Comparison of ENCODE assay signal across 2 cellular contexts in genomic region chr13:45432737-45433380, GRCh38.
TF ChIP-seq lines count a peak whose summit lies in the region.

No MANE protein-coding gene starts in this region.

TF ChIP-seq in K562, 482 proteins besides CTCF, POLR2A, EP300 and RAD21 (continued from another document and continues in another):
- TF ChIP-seq MITF (IDR thresholded peaks at IDR 0.05) = no peak
- TF ChIP-seq ZNF561 (CRISPR knock-in tag; conservative IDR thresholded peaks at IDR 0.05) = no peak
- TF ChIP-seq HDAC1 (IDR thresholded peaks at IDR 0.05) = no peak
- no peak for TF ChIP-seq AFF4 (CRISPR knock-in tag; IDR thresholded peaks at IDR 0.05)
- TF ChIP-seq NR2F6 (CRISPR knock-in tag; IDR thresholded peaks at IDR 0.05) = no peak
- no peak for TF ChIP-seq ARID4B (CRISPR knock-in tag; IDR thresholded peaks at IDR 0.05)
- no peak for TF ChIP-seq SUPT5H (IDR thresholded peaks at IDR 0.05)
- TF ChIP-seq NCOA6 (IDR thresholded peaks at IDR 0.05) = no peak
- no peak for TF ChIP-seq ZFP30 (CRISPR knock-in tag; IDR thresholded peaks at IDR 0.05; ENCODE audit: borderline replicate concordance)
- no peak for TF ChIP-seq CBX3 (IDR thresholded peaks at IDR 0.05; ENCODE audit: borderline replicate concordance in 1 of 2, low read length in 2 of 2)
- TF ChIP-seq FOXA1 (IDR thresholded peaks at IDR 0.05; ENCODE audit: borderline replicate concordance) = no peak
- no peak for TF ChIP-seq GMEB1 (CRISPR knock-in tag; IDR thresholded peaks at IDR 0.05)
- no peak for TF ChIP-seq HNRNPUL1 (IDR thresholded peaks at IDR 0.05; ENCODE audit: low read length)

TF ChIP-seq in liver, 16 proteins besides CTCF, POLR2A, EP300 and RAD21 (continued from another document):
- TF ChIP-seq REST (IDR thresholded peaks at IDR 0.05) (peak; percentile 47), HNF4A (conservative IDR thresholded peaks at IDR 0.05) (peak in 1 of 2 donors; percentile 52), YY1 (IDR thresholded peaks at IDR 0.05) (peak; percentile 71)
TF ChIP-seq in liver: peak in this region for 5.
